Comparison of ENCODE assay signal across 9 cellular contexts in the genomic region with DNA sequence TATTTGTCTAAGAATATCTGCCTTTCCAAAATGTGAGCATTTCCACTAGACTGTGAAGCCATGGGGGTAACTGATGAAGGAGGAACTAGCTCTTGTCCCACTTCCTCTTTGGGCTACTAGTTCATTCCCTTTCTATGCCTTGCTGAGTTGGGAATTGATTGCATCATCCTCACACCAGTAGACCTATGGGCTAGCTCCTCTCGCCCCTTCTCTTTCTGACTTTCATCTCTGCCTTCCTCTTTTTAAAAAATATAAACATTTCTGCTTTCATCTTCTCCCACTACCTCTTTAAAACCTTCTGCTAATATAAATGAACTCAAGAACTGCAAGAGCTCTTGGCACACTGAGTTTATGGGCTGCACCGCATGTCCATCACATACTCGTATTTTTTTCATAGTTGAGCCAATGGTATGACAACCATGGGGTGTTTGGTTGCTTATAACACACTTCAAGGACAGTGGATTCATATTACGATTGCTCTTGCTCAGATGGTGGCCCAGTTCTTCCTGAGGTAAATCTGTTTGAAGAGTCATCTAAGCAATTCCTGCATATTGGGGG.
DNase-seq lines count a peak whose midpoint lies in the region; ATAC-seq, FAIRE-seq and TF ChIP-seq lines count a peak whose summit lies in the region.
"Had no signal": no experiment of that assay in that cellular context is flagged by ENCODE, and none has a peak within 500 bp of the region (broad histone marks: within the 10 kb centered on the region; RNA-seq: fewer than 3 reads in every experiment).

No MANE protein-coding gene starts in this region.

- FAIRE-seq in HepG2 (lab: Jason Lieb, UNC), result no peak

- POLR2A ChIA-PET in HEK293 (lab: Yijun Ruan, JAX) (no interaction called here), HepG2 (lab: Yijun Ruan, JAX) (no interaction called here)

- H3K4me3 ChIP-seq in HEK293 (ENCODE audit: low read depth, low read length) (no peak overlapping the region), HepG2 (replicated peaks in 1 of 3; ENCODE audit: insufficient read depth in 1 of 3, low read depth in 2 of 3, low read length in 3 of 3) (no peak overlapping the region; a peak in 1 of 6 replicates), ovary (no peak overlapping the region)

- TF ChIP-seq RAD21 in HepG2 (CRISPR knock-in tag; IDR thresholded peaks at IDR 0.05), result no peak

- peaks cover 18% of the 10 kb centered on the region for H3K4me1 ChIP-seq in HEK293 (ENCODE audit: control insufficient read depth, insufficient read depth, low read length)
- no peaks in the 10 kb centered on the region for H3K4me1 ChIP-seq in HepG2 (ENCODE audit: insufficient read depth, low read length)
- peaks cover 3% of the 10 kb centered on the region for H3K4me1 ChIP-seq in ovary (ENCODE audit: insufficient read depth)

- TF ChIP-seq CTCF in HEK293 (tag by site-specific recombination; IDR thresholded peaks at IDR 0.05), result no peak
- no peak for TF ChIP-seq CTCF in HepG2 (CRISPR knock-in tag; IDR thresholded peaks at IDR 0.05)
- no peak for TF ChIP-seq CTCF in ovary (IDR thresholded peaks at IDR 0.05)

- no peak overlapping the region for H3K9ac ChIP-seq in HepG2 (ENCODE audit: insufficient read depth, low read depth, low read length)

- CTCF ChIA-PET in HEK293 (lab: Yijun Ruan, JAX) (interaction anchor here (0.6 to 1.8 kb wide), 3 partner anchors 14 to 28 kb away, joined by 3 to 4 read pairs (median 4); no protein-coding TSS in a partner anchor), HepG2 (lab: Yijun Ruan, JAX; ENCODE audit: low intra/inter-chr PET ratio, low total read pairs) (no interaction called here)

- H3K4me2 ChIP-seq in HepG2 (ENCODE audit: low read depth, low read length), result peak overlapping the region; percentile 5; the same call in 1 of the 2 replicates

- no peak overlapping the region for H2AFZ ChIP-seq in HepG2 (ENCODE audit: low read length)

- no TSS peak for BruUV-seq in HepG2 (replicated peaks; lab: Mats Ljungman, UMichigan)

- H3K36me3 ChIP-seq in HEK293 (ENCODE audit: control insufficient read depth in 2 of 2, insufficient read depth in 1 of 2, low read length in 2 of 2) (no peaks in the 10 kb centered on the region), HepG2 (replicated peaks in 1 of 2; ENCODE audit: control insufficient read depth in 1 of 2, insufficient read depth in 2 of 2, low read length in 2 of 2) (no peaks in the 10 kb centered on the region), ovary (no peaks in the 10 kb centered on the region)

- TF ChIP-seq POLR2A in HepG2 (IDR thresholded peaks at IDR 0.05; ENCODE audit: insufficient read depth in 1 of 2, low read depth in 2 of 2, low read length in 2 of 2), result no peak
- TF ChIP-seq POLR2A in ovary (IDR thresholded peaks at IDR 0.05), result no peak

- H3K27me3 ChIP-seq in HepG2 (ENCODE audit: control insufficient read depth in 1 of 2, insufficient read depth in 2 of 2, low read length in 2 of 2) (no peaks in the 10 kb centered on the region), ovary (no peaks in the 10 kb centered on the region)

- no peaks in the 10 kb centered on the region for H3K79me2 ChIP-seq in HepG2 (ENCODE audit: insufficient read depth, low read length)

- no peaks in the 10 kb centered on the region for H4K20me1 ChIP-seq in HepG2 (ENCODE audit: insufficient read depth, low read length)

- H3K9me3 ChIP-seq in HEK293 (ENCODE audit: control insufficient read depth, insufficient read depth, low read depth, low read length) (no peaks in the 10 kb centered on the region), HepG2 (ENCODE audit: low read length) (no peaks in the 10 kb centered on the region), ovary (no peaks in the 10 kb centered on the region)

- 36% methylated on average over 4 of the region's 4 CpGs for WGBS in HepG2 (ENCODE audit: low lambda C conversion rate)
- WGBS in ovary, 3 donors, result 71 to 81% (median 81%) methylated on average over 4 of the region's 4 CpGs

- H3K27ac ChIP-seq in HEK293 (ENCODE audit: extremely low read depth, low read depth, low read length) (no peak overlapping the region), HepG2 (ENCODE audit: extremely low read length, insufficient read depth, low read length) (no peak overlapping the region), ovary (no peak overlapping the region)

- DNase-seq in DMS153 (lab: John Stamatoyannopoulos, UW) (peak; percentile 62), RKO (ENCODE audit: low spot score) (peak; percentile 16), HepG2 (ENCODE audit: low spot score) (no peak), AG20443 (ENCODE audit: low spot score) (no peak), amniotic stem cell (lab: John Stamatoyannopoulos, UW) (no peak), ovary (no peak), KG1 (lab: John Stamatoyannopoulos, UW) (no peak)

- intact Hi-C loops in HepG2 (cut with micrococcal nuclease; ENCODE audit: unreplicated experiment), result no loop called here
- intact Hi-C loops in ovary (cut with DNase I), result loop anchor here in 1 of 4 donors (5.0 kb wide), 1 partner anchor 71 kb away; no protein-coding TSS in a partner anchor

- no peak for TF ChIP-seq EP300 in HepG2 (IDR thresholded peaks at IDR 0.05; ENCODE audit: low read depth in 2 of 2, low read length in 2 of 2)
- TF ChIP-seq EP300 in HepG2 (CRISPR knock-in tag; IDR thresholded peaks at IDR 0.05; ENCODE audit: borderline replicate concordance), result no peak
- TF ChIP-seq EP300 in ovary (IDR thresholded peaks at IDR 0.05), result no peak

- no peak for ATAC-seq in HepG2
- ATAC-seq: stimulated activated effector memory CD8-positive, alpha-beta T cell treated with anti-CD3 and anti-CD28 coated beads, Interleukin-12 subunit alpha, Interleukin-12 subunit beta, amount 100 ng/mL, for 72 hours had no signal

- in situ Hi-C loops in HepG2 (cut with HindIII; ENCODE audit: extremely low pct_ligation_motif_present, low pct_unique_long_range_greater_than_20kb), result no loop called here

TF ChIP-seq in HEK293, 187 proteins besides CTCF, POLR2A, EP300 and RAD21 (continues in another document):
- peak; percentile 56; the same call in 1 of the 2 replicates for TF ChIP-seq PRDM1 (tag by site-specific recombination; IDR thresholded peaks at IDR 0.05)

TF ChIP-seq in HepG2, 621 proteins besides CTCF, POLR2A, EP300 and RAD21:
- no peak for TF ChIP-seq HIVEP1 (CRISPR knock-in tag; IDR thresholded peaks at IDR 0.05)
- TF ChIP-seq, protein P1, sequence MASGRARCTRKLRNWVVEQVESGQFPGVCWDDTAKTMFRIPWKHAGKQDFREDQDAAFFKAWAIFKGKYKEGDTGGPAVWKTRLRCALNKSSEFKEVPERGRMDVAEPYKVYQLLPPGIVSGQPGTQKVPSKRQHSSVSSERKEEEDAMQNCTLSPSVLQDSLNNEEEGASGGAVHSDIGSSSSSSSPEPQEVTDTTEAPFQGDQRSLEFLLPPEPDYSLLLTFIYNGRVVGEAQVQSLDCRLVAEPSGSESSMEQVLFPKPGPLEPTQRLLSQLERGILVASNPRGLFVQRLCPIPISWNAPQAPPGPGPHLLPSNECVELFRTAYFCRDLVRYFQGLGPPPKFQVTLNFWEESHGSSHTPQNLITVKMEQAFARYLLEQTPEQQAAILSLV (CRISPR knock-in tag; IDR thresholded peaks at IDR 0.05; ENCODE audit: borderline replicate concordance), result no peak
- peak; percentile 71 for TF ChIP-seq CEBPG (CRISPR knock-in tag; IDR thresholded peaks at IDR 0.05)
- no peak for TF ChIP-seq HMG20B (CRISPR knock-in tag; conservative IDR thresholded peaks at IDR 0.05)
- 0 out of 2 replicates have a peak, but pooled peaks have one; percentile 46 for TF ChIP-seq ATF7 (IDR thresholded peaks at IDR 0.05)
- TF ChIP-seq ATF7 (CRISPR knock-in tag; IDR thresholded peaks at IDR 0.05), result no peak
- TF ChIP-seq, protein P2, sequence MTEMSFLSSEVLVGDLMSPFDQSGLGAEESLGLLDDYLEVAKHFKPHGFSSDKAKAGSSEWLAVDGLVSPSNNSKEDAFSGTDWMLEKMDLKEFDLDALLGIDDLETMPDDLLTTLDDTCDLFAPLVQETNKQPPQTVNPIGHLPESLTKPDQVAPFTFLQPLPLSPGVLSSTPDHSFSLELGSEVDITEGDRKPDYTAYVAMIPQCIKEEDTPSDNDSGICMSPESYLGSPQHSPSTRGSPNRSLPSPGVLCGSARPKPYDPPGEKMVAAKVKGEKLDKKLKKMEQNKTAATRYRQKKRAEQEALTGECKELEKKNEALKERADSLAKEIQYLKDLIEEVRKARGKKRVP (CRISPR knock-in tag; IDR thresholded peaks at IDR 0.05), result peak in 1 of 2 experiments; percentile 87; a peak in 2 of 4 replicates
- no peak for TF ChIP-seq ZMAT3 (CRISPR knock-in tag; conservative IDR thresholded peaks at IDR 0.05)
- peak; percentile 82 for TF ChIP-seq CEBPB (IDR thresholded peaks at IDR 0.05; ENCODE audit: borderline replicate concordance, low read depth, low read length)

Comparison
In these comparisons a context has a peak if more than half of its experiments do, and no peak if none do; other contexts are left out.
1. DNase-seq: peak in DMS153 (single experiment) and RKO (single experiment); none in HepG2 (single experiment), AG20443 (single experiment), amniotic stem cell (single experiment), ovary (0 of 5) and KG1 (single experiment).